23 cellular contexts compared by ENCODE assay signal in the genomic region with DNA sequence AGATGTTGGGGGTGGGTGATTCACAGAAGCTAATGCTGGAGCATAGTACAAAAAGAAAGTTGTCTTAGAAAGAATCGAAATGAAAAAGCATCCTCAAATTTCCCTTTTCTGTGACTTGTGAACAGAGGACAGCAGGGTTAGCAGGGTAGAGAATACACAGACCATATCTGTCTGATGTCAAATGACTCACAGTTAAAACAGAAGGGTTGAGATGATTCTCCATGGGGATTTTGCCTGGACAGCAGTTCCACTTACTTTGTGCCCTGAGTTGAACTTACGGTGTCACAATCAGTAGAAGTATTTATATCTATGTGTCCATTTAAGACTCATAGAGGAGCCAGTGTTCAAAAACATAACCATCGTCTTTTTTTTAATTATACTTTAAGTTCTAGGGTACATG.
"Had no signal": no experiment of that assay in that cellular context is flagged by ENCODE, and none has a peak within 500 bp of the region (broad histone marks: within the 10 kb centered on the region; RNA-seq: fewer than 3 reads in every experiment).

No MANE protein-coding gene starts in this region.

- H3K36me3 ChIP-seq: adrenal gland, breast epithelium, heart right ventricle, right atrium auricular region, transverse colon had no signal

- ATAC-seq: activated T-cell treated with anti-CD3 and anti-CD28 coated beads, Interleukin-2, amount 50 U/mL, for 72 hours; foreskin keratinocyte; heart right ventricle; left colon; naive thymus-derived CD8-positive, alpha-beta T cell had no signal

- H3K9me3 ChIP-seq: adrenal gland, breast epithelium, transverse colon had no signal

- H3K4me3 ChIP-seq: adrenal gland, breast epithelium, heart right ventricle, right atrium auricular region, transverse colon had no signal

- H3K9ac ChIP-seq: parathyroid adenoma had no signal

- DNase-seq: activated CD4-positive, alpha-beta T cell treated with anti-CD3 and anti-CD28 coated beads for 4 hours; activated CD4-positive, alpha-beta T cell treated with anti-CD3 and anti-CD28 coated beads, Interleukin-2, amount 50 U/mL, for 4 hours; activated CD4-positive, CD25-positive, alpha-beta regulatory T cell; activated naive CD4-positive, alpha-beta T cell treated with Interleukin-2 at 50 U/mL for 16 hours; activated T-cell treated with anti-CD3 and anti-CD28 coated beads for 4 hours; activated T-cell treated with anti-CD3 and anti-CD28 coated beads, Interleukin-2, amount 50 U/mL, for 72 hours; adrenal gland; central memory CD4-positive, alpha-beta T cell; foreskin keratinocyte; heart right ventricle; islet precursor cell; left colon; mammary epithelial cell; midbrain; naive thymus-derived CD8-positive, alpha-beta T cell; occipital lobe; stimulated activated CD4-positive, alpha-beta T cell treated with anti-CD3 and anti-CD28 coated beads, Interleukin-2, amount 100 ng/mL, for 48 hours; stimulated activated naive CD4-positive, alpha-beta T cell treated with Interleukin-2 at 50 U/mL for 16 hours; T-helper 2 cell; transverse colon had no signal

- H3K4me1 ChIP-seq: adrenal gland, breast epithelium, foreskin keratinocyte, heart right ventricle, parathyroid adenoma, right atrium auricular region, transverse colon had no signal

- H3K27me3 ChIP-seq: adrenal gland, breast epithelium, foreskin keratinocyte, heart right ventricle, right atrium auricular region, transverse colon had no signal
